1 cellular context compared by ENCODE assay signal in the genomic region with DNA sequence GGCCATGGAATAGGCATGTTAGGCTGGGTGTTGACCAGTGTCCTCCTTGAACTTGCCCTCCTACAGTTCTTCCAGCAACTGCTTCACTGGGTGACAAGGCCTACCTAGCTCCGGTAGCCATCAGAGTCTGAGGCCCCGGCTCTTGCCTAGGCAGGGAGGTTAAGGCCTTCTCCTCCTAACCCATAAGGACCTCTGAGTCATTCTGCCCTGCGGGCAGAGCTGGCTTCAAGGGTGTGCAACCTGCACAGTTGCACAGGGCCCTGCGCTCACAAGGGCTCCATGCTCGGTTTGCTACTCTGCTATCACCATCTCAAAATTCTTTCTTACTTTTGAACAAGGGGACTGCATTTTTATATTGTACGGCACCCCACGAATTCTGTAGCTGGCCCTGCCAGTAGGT.
TF ChIP-seq lines count a peak whose summit lies in the region.

No MANE protein-coding gene starts in this region.

TF ChIP-seq in HepG2, 621 proteins besides CTCF, POLR2A, EP300 and RAD21:
- TF ChIP-seq NR2F1 (CRISPR knock-in tag; IDR thresholded peaks at IDR 0.05) (no peak), ZNF451 (CRISPR knock-in tag; IDR thresholded peaks at IDR 0.05) (no peak)
TF ChIP-seq in HepG2: peak in this region for 0.
